Comparison of ENCODE assay signal across 17 cellular contexts in genomic region chr5:173858025-173858674, GRCh38. TPM values are rescaled to one million over a fixed set of nuclear protein-coding genes. Genes with fewer than 3 reads are reported as not detected.
DNase-seq lines count a peak whose midpoint lies in the region; TF ChIP-seq lines count a peak whose summit lies in the region.
"Had no signal": no experiment of that assay in that cellular context is flagged by ENCODE, and none has a peak within 500 bp of the region (broad histone marks: within the 10 kb centered on the region; RNA-seq: fewer than 3 reads in every experiment).

No MANE protein-coding gene starts in this region.

- peak overlapping the region; percentile 54; the same call in 1 of the 2 replicates for H3K27ac ChIP-seq in PC-9
- H3K27ac ChIP-seq in hepatocyte, result peak overlapping the region; percentile 68
- H3K27ac ChIP-seq in stomach, result peak overlapping the region in 4 of 5 donors; percentile 66 to 83 (median 78)
- no peak overlapping the region for H3K27ac ChIP-seq in WERI-Rb-1
- H3K27ac ChIP-seq: BLaER1 had no signal

- no peak overlapping the region for H2AFZ ChIP-seq in PC-9
- H2AFZ ChIP-seq in hepatocyte, result no peak overlapping the region

- BruUV-seq in PC-9 (replicated peaks; lab: Mats Ljungman, UMichigan), result no TSS peak

- H4K20me1 ChIP-seq in PC-9 (ENCODE audit: insufficient read depth) (no peaks in the 10 kb centered on the region), hepatocyte (ENCODE audit: insufficient read depth, poor library complexity, severe bottlenecking) (no peaks in the 10 kb centered on the region)
- H4K20me1 ChIP-seq: BLaER1 had no signal

- H3K27me3 ChIP-seq in PC-9 (ENCODE audit: insufficient read depth, low read depth), result no peaks in the 10 kb centered on the region
- no peaks in the 10 kb centered on the region for H3K27me3 ChIP-seq in hepatocyte
- no peaks in the 10 kb centered on the region for H3K27me3 ChIP-seq in stomach
- no peaks in the 10 kb centered on the region for H3K27me3 ChIP-seq in WERI-Rb-1 (ENCODE audit: insufficient read depth, low read depth, severe bottlenecking)
- H3K27me3 ChIP-seq: BLaER1 had no signal

- intact Hi-C loops in PC-9 (cut with micrococcal nuclease; ENCODE audit: unreplicated experiment), result loop anchor here (2.0 kb wide), 1 partner anchor 63 kb away; no protein-coding TSS in a partner anchor
- intact Hi-C loops in stomach (cut with DNase I; ENCODE audit: low total_unique reads), result no loop called here

- H3K9me2 ChIP-seq in PC-9 (ENCODE audit: insufficient read depth) (no peaks in the 10 kb centered on the region), hepatocyte (replicated peaks; ENCODE audit: insufficient read depth) (no peaks in the 10 kb centered on the region)

- H3K4me3 ChIP-seq in PC-9 (no peak overlapping the region), hepatocyte (no peak overlapping the region), stomach (no peak overlapping the region), WERI-Rb-1 (ENCODE audit: low read depth, low read length) (no peak overlapping the region)
- H3K4me3 ChIP-seq: A549, BLaER1 had no signal

- no peaks in the 10 kb centered on the region for H3K36me3 ChIP-seq in PC-9 (ENCODE audit: low read depth)
- no peaks in the 10 kb centered on the region for H3K36me3 ChIP-seq in hepatocyte (replicated peaks; ENCODE audit: insufficient read depth, low read depth)
- H3K36me3 ChIP-seq in stomach, result no peaks in the 10 kb centered on the region
- no peaks in the 10 kb centered on the region for H3K36me3 ChIP-seq in WERI-Rb-1
- H3K36me3 ChIP-seq: BLaER1 had no signal

- peaks cover 21% of the 10 kb centered on the region for H3F3A ChIP-seq in PC-9 (ENCODE audit: insufficient read depth, low read depth)

- no peak for TF ChIP-seq EP300 in stomach (IDR thresholded peaks at IDR 0.05)

- POLR2A ChIA-PET in PC-9 (lab: Charles Lee; ENCODE audit: unreplicated experiment), result no interaction called here

- CTCF ChIA-PET in PC-9 (lab: Charles Lee), result no interaction called here

- DNase-seq in PC-9, result no peak
- peak; percentile 43 for DNase-seq in amniotic epithelial cell (ENCODE audit: low read depth)
- DNase-seq in hepatocyte (ENCODE audit: low spot score), result no peak
- no peak for DNase-seq in stomach
- DNase-seq in medulla oblongata (ENCODE audit: extremely low spot score), result no peak
- DNase-seq in WERI-Rb-1, result no peak
- DNase-seq in ureter (ENCODE audit: low spot score), result no peak
- DNase-seq: AML-193; CD8-positive, alpha-beta memory T cell; DMS53; GF-D8; GOT3; H9; HFFc6 had no signal

- TF ChIP-seq CTCF in PC-9 (conservative IDR thresholded peaks at IDR 0.05) (no peak), hepatocyte (IDR thresholded peaks at IDR 0.05; ENCODE audit: poor library complexity) (no peak), stomach (IDR thresholded peaks at IDR 0.05) (no peak), WERI-Rb-1 (IDR thresholded peaks at IDR 0.05; ENCODE audit: low read depth, low read length) (no peak)

- H3K9me3 ChIP-seq in PC-9 (ENCODE audit: insufficient read depth, low read depth), result no peaks in the 10 kb centered on the region
- no peaks in the 10 kb centered on the region for H3K9me3 ChIP-seq in hepatocyte (ENCODE audit: low read depth)
- H3K9me3 ChIP-seq in stomach, result no peaks in the 10 kb centered on the region
- H3K9me3 ChIP-seq in WERI-Rb-1 (ENCODE audit: severe bottlenecking), result no peaks in the 10 kb centered on the region
- H3K9me3 ChIP-seq: A549, BLaER1, Caco-2 had no signal

- peaks cover 62% of the 10 kb centered on the region for H3K4me1 ChIP-seq in PC-9 (replicated peaks; ENCODE audit: insufficient read depth)
- peaks cover 31% of the 10 kb centered on the region for H3K4me1 ChIP-seq in hepatocyte (ENCODE audit: insufficient read depth)
- H3K4me1 ChIP-seq in stomach, result peaks cover 32 to 72% (median 41%) of the 10 kb centered on the region in 4 donors
- H3K4me1 ChIP-seq: BLaER1 had no signal

- no peaks in the 10 kb centered on the region for H3K79me2 ChIP-seq in PC-9 (ENCODE audit: low read depth)
- no peaks in the 10 kb centered on the region for H3K79me2 ChIP-seq in hepatocyte

- peak overlapping the region; percentile 59; the same call in 1 of the 2 replicates for H3K4me2 ChIP-seq in PC-9
- H3K4me2 ChIP-seq in hepatocyte, result peak overlapping the region; percentile 34
- H3K4me2 ChIP-seq: A549, BLaER1 had no signal

- TF ChIP-seq POLR2A in stomach (IDR thresholded peaks at IDR 0.05), result no peak

- WGBS in hepatocyte (ENCODE audit: low lambda C conversion rate, missing lambda C conversion rate), result 38% methylated on average over 6 of the region's 6 CpGs
- 40 to 64% (median 49%) methylated on average over 6 of the region's 6 CpGs for WGBS in stomach, 5 donors

RNA-seq across cellular contexts. Expression of gene CPEB4, which starts 30.0 kb away (rescaled TPM):
- total RNA-seq in PC-9 (2021) (11.6 and 15.4 TPM in 2 replicates), hepatocyte (49.2 and 49.7 TPM in 2 replicates), stomach (100 to 1,000 TPM in 1 of 5 donors, 10 to 100 TPM in 3, 1 to 10 TPM in 1; 6.7 to 115 (median 61.0) TPM), ureter (56.4 TPM)
- polyA plus RNA-seq in hepatocyte (12.0 and 13.3 TPM in 2 replicates), stomach (10 to 100 TPM in 1 of 3 donors, 1 to 10 TPM in 2; 3.5 to 14.5 (median 8.3) TPM)
